In the genomic region with DNA sequence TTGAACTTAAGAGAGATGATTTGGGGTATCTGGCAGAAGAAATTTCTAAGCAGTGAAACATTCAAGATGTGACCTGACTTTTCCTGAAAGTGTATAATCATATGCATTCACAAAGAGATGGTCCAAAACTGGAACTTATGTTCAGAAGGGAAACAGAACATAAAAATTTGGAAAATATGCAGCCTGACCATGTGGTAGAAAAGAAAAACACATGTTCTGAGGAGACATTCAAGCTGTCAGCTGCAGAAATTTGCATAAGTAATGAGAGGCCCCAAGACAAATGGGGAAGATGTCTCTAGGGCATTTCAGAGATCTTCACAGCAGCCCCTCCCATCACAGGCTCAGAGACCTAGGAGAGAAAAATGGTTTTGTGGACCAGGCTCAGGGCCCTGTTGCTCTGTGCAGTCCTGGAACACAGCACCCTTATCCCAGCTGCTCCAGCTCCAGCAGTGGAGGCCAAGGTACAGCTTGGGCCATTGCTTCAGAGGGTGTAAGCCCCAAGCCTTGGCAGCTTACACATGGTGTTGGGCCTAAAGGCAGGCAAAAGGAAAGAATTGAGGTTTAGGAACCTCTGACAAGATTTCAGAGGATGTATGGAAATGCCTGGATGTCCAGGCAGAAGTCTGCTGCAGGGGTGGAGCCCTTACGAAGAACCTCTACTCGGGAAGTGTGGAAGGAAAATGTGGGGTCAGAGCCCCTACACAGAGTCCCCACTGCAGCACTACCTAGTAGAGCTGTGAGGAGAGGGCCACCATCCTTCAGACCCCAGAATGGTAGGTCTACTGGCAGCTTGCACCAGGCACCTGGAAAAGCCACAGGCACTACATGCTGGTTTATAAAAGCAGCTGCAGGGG, we compare ENCODE assay signal across 24 cellular contexts.
"Had no signal": no experiment of that assay in that cellular context is flagged by ENCODE, and none has a peak within 500 bp of the region (broad histone marks: within the 10 kb centered on the region; RNA-seq: fewer than 3 reads in every experiment).

No MANE protein-coding gene starts in this region.

- H3K27ac ChIP-seq: left ventricle myocardium inferior, ovary, prostate gland, sigmoid colon, spleen, tibial nerve, uterus had no signal

- DNase-seq: hypothalamus; immature natural killer cell; kidney; left colon; left ventricle myocardium inferior; midbrain; mucosa of descending colon; naive thymus-derived CD4-positive, alpha-beta T cell; ovary; retina; right cardiac atrium; sigmoid colon; small intestine; spleen; stimulated activated CD4-positive, alpha-beta T cell treated with anti-CD3 and anti-CD28 coated beads, Interleukin-4, amount 100 ng/mL, for 24 hours; stimulated activated naive CD4-positive, alpha-beta T cell; uterus had no signal

- H3K9me3 ChIP-seq: ovary, prostate gland, uterus had no signal

- H3K27ac Mint-ChIP-seq: immature natural killer cell; naive thymus-derived CD4-positive, alpha-beta T cell; natural killer cell treated with Interleukin-12 subunit alpha and Interleukin-12 subunit beta and Interleukin-15 and Interleukin-18, amount 100 ng/mL, for 72 hours; stimulated activated effector memory CD8-positive, alpha-beta T cell treated with anti-CD3 and anti-CD28 coated beads, Interleukin-12 subunit alpha, Interleukin-12 subunit beta, amount 100 ng/mL, for 72 hours; stimulated activated naive CD8-positive, alpha-beta T cell treated with anti-CD3 and anti-CD28 coated beads, Interleukin-15, Interleukin-2, amounts not matched to agents 100 ng/mL and 50 ng/mL, for 24 hours; type B pancreatic cell had no signal

- H3K4me3 Mint-ChIP-seq: immature natural killer cell; naive thymus-derived CD4-positive, alpha-beta T cell; natural killer cell treated with Interleukin-12 subunit alpha and Interleukin-12 subunit beta and Interleukin-15 and Interleukin-18, amount 100 ng/mL, for 72 hours; stimulated activated effector memory CD8-positive, alpha-beta T cell treated with anti-CD3 and anti-CD28 coated beads, Interleukin-12 subunit alpha, Interleukin-12 subunit beta, amount 100 ng/mL, for 72 hours; stimulated activated naive CD8-positive, alpha-beta T cell treated with anti-CD3 and anti-CD28 coated beads, Interleukin-15, Interleukin-2, amounts not matched to agents 100 ng/mL and 50 ng/mL, for 24 hours; type B pancreatic cell had no signal

- H3K36me3 Mint-ChIP-seq: immature natural killer cell; natural killer cell treated with Interleukin-12 subunit alpha and Interleukin-12 subunit beta and Interleukin-15 and Interleukin-18, amount 100 ng/mL, for 72 hours; stimulated activated effector memory CD8-positive, alpha-beta T cell treated with anti-CD3 and anti-CD28 coated beads, Interleukin-12 subunit alpha, Interleukin-12 subunit beta, amount 100 ng/mL, for 72 hours; type B pancreatic cell had no signal

- H3K9me3 Mint-ChIP-seq: natural killer cell treated with Interleukin-12 subunit alpha and Interleukin-12 subunit beta and Interleukin-15 and Interleukin-18, amount 100 ng/mL, for 72 hours had no signal

- H3K4me3 ChIP-seq: left ventricle myocardium inferior, lung, mucosa of descending colon, ovary, prostate gland, sigmoid colon, spleen, tibial nerve, uterus had no signal

- H3K4me1 Mint-ChIP-seq: immature natural killer cell; naive thymus-derived CD4-positive, alpha-beta T cell; stimulated activated effector memory CD8-positive, alpha-beta T cell treated with anti-CD3 and anti-CD28 coated beads, Interleukin-12 subunit alpha, Interleukin-12 subunit beta, amount 100 ng/mL, for 72 hours had no signal

- H3K27me3 Mint-ChIP-seq: stimulated activated naive CD8-positive, alpha-beta T cell treated with anti-CD3 and anti-CD28 coated beads, Interleukin-15, Interleukin-2, amounts not matched to agents 100 ng/mL and 50 ng/mL, for 24 hours; type B pancreatic cell had no signal

- H3K36me3 ChIP-seq: left ventricle myocardium inferior, ovary, prostate gland, sigmoid colon, spleen, tibial nerve, uterus had no signal

- H3K27me3 ChIP-seq: ovary, sigmoid colon, spleen, tibial nerve, uterus had no signal

- ATAC-seq: left colon; mucosa of descending colon; naive thymus-derived CD4-positive, alpha-beta T cell; natural killer cell treated with Interleukin-12 subunit alpha and Interleukin-12 subunit beta and Interleukin-15 and Interleukin-18, amount 100 ng/mL, for 72 hours; right cardiac atrium; stimulated activated effector memory CD8-positive, alpha-beta T cell treated with anti-CD3 and anti-CD28 coated beads, Interleukin-12 subunit alpha, Interleukin-12 subunit beta, amount 100 ng/mL, for 72 hours had no signal

- H3K4me1 ChIP-seq: prostate gland, sigmoid colon, tibial nerve, uterus had no signal
